25 cellular contexts compared by ENCODE assay signal in the genomic region with DNA sequence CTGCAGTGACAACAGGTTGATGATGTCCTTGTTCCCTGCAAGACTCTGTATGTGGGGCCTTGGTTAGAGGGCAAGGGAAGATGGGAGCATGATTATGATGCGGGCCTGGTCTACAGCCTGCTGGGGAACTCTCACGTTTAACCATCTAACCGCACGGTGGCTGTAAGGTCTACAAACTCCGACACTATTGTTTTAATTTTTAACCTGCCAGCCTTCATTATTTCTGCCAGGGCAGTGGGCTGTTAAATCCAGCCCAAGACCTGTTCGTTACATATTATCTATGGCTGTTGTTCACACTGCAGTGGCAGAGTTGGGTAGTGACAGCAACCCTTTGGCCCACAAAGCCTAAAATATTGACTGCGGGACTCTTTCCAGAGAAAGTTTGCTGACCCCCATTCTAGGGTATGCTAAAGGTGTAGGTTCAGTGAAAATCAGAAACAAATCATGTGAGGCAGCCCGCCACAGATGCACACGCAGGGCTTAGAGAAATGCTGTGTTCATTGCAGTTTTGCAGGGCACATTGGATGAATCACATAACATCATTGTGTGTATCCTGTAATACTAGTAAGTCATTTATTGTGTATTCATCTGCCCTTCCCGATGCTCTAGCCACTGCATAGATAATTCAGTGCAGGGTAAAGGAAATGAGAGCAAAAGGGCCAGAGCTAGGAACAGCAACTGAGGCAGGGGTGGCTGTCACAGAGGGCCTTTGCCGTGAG. TPM values are rescaled to one million over a fixed set of nuclear protein-coding genes. Genes with fewer than 3 reads are reported as not detected.
A peak's percentile ranks its signal among the peaks of the same experiment; 100 is the strongest.
DNase-seq lines count a peak whose midpoint lies in the region; ATAC-seq, FAIRE-seq and TF ChIP-seq lines count a peak whose summit lies in the region.
"Had no signal": no experiment of that assay in that cellular context is flagged by ENCODE, and none has a peak within 500 bp of the region (broad histone marks: within the 10 kb centered on the region; RNA-seq: fewer than 3 reads in every experiment).

No MANE protein-coding gene starts in this region.

- peak; percentile 96 for FAIRE-seq in RCC 7860 (lab: Jason Lieb, UNC)
- FAIRE-seq: H54 had no signal

- ATAC-seq in GM18861 (IDR thresholded peaks at IDR 0.05; ENCODE audit: unreplicated experiment) = peak; percentile 66
- peak; percentile 45 for ATAC-seq in GM21825 (IDR thresholded peaks at IDR 0.05; ENCODE audit: unreplicated experiment)
- no peak for ATAC-seq in HG02885 (IDR thresholded peaks at IDR 0.05; ENCODE audit: poor library complexity, unreplicated experiment)
- ATAC-seq: activated naive CD4-positive, alpha-beta T cell treated with anti-CD3 and anti-CD28 coated beads, Interleukin-2, amount 50 U/mL, for 72 hours; left cardiac atrium; mucosa of descending colon had no signal

- no peaks in the 10 kb centered on the region for H3K27me3 ChIP-seq in neutrophil
- H3K27me3 ChIP-seq: brain microvascular endothelial cell, hepatocyte, SJCRH30, spleen, uterus had no signal

- H3K27ac ChIP-seq in neutrophil = peak overlapping the region; percentile 61
- H3K27ac ChIP-seq: brain microvascular endothelial cell, hepatocyte, SJCRH30, uterus had no signal

- no peak overlapping the region for H3K4me3 Mint-ChIP-seq in activated T-helper 2 cell treated with anti-CD3 and anti-CD28 coated beads, Interferon-gamma antibody, Interleukin-2, Interleukin-4, amounts not matched to agents 10 μg/mL and 5 μg/mL and 100 μg/mL, durations not matched to agents 14 hours and 24 hours and 36 hours (ENCODE audit: low read depth)

- H3K27me3 Mint-ChIP-seq in activated T-helper 2 cell treated with anti-CD3 and anti-CD28 coated beads, Interferon-gamma antibody, Interleukin-2, Interleukin-4, amounts not matched to agents 10 μg/mL and 5 μg/mL and 100 μg/mL, durations not matched to agents 14 hours and 24 hours and 36 hours (ENCODE audit: low read depth) = no peaks in the 10 kb centered on the region

- H3K9me3 Mint-ChIP-seq in activated T-helper 2 cell treated with anti-CD3 and anti-CD28 coated beads, Interferon-gamma antibody, Interleukin-2, Interleukin-4, amounts not matched to agents 10 μg/mL and 5 μg/mL and 100 μg/mL, durations not matched to agents 14 hours and 24 hours and 36 hours = no peaks in the 10 kb centered on the region
- H3K9me3 Mint-ChIP-seq: activated naive CD4-positive, alpha-beta T cell treated with anti-CD3 and anti-CD28 coated beads, Interleukin-2, amount 50 U/mL, for 72 hours had no signal

- H3K4me1 ChIP-seq in neutrophil (ENCODE audit: control insufficient read depth in 1 of 2, insufficient read depth in 1 of 2, low read depth in 1 of 2, low read length in 1 of 2) = peaks cover 59 to 63% of the 10 kb centered on the region in 2 experiments
- H3K4me1 ChIP-seq: uterus had no signal

- intact Hi-C loops in activated T-helper 2 cell treated with anti-CD3 and anti-CD28 coated beads, Interferon-gamma antibody, Interleukin-2, Interleukin-4, amounts not matched to agents 10 μg/mL and 5 μg/mL and 100 μg/mL, durations not matched to agents 14 hours and 24 hours and 36 hours (cut with micrococcal nuclease) = no loop called here

- no peaks in the 10 kb centered on the region for H3K36me3 Mint-ChIP-seq in activated T-helper 2 cell treated with anti-CD3 and anti-CD28 coated beads, Interferon-gamma antibody, Interleukin-2, Interleukin-4, amounts not matched to agents 10 μg/mL and 5 μg/mL and 100 μg/mL, durations not matched to agents 14 hours and 24 hours and 36 hours (ENCODE audit: low read depth)
- H3K36me3 Mint-ChIP-seq: activated naive CD4-positive, alpha-beta T cell treated with anti-CD3 and anti-CD28 coated beads, Interleukin-2, amount 50 U/mL, for 72 hours had no signal

- H3K4me1 Mint-ChIP-seq in activated T-helper 2 cell treated with anti-CD3 and anti-CD28 coated beads, Interferon-gamma antibody, Interleukin-2, Interleukin-4, amounts not matched to agents 10 μg/mL and 5 μg/mL and 100 μg/mL, durations not matched to agents 14 hours and 24 hours and 36 hours (ENCODE audit: low read depth) = no peaks in the 10 kb centered on the region

- H3K4me3 ChIP-seq in neutrophil (ENCODE audit: low read depth in 1 of 2, low read length in 1 of 2) = no peak overlapping the region
- H3K4me3 ChIP-seq: hepatocyte, mucosa of descending colon, SJCRH30, spleen, uterus had no signal

- no peak overlapping the region for H3K27ac Mint-ChIP-seq in activated T-helper 2 cell treated with anti-CD3 and anti-CD28 coated beads, Interferon-gamma antibody, Interleukin-2, Interleukin-4, amounts not matched to agents 10 μg/mL and 5 μg/mL and 100 μg/mL, durations not matched to agents 14 hours and 24 hours and 36 hours

- no peaks in the 10 kb centered on the region for H3K9me3 ChIP-seq in neutrophil
- H3K9me3 ChIP-seq: mucosa of descending colon, SJCRH30, spleen, uterus had no signal

- DNase-seq in RCC 7860 (ENCODE audit: low spot score) (peak; percentile 79), AML-193 (lab: John Stamatoyannopoulos, UW) (no peak), NCI-H774 (lab: John Stamatoyannopoulos, UW) (no peak)
- no peak for DNase-seq in activated T-helper 2 cell treated with anti-CD3 and anti-CD28 coated beads, Interferon-gamma antibody, Interleukin-2, Interleukin-4, amounts not matched to agents 10 μg/mL and 5 μg/mL and 100 μg/mL, durations not matched to agents 14 hours and 24 hours and 36 hours (ENCODE audit: low spot score)
- DNase-seq: activated CD4-positive, alpha-beta T cell treated with anti-CD3 and anti-CD28 coated beads for 48 hours; brain microvascular endothelial cell; KG1; left cardiac atrium; mucosa of descending colon; NCI-H1105; NCI-H226; posterior cingulate gyrus; SJCRH30; spleen; stimulated activated naive CD4-positive, alpha-beta T cell treated with Interleukin-2 at 50 U/mL for 16 hours; T-helper 9 cell; uterus had no signal

- no peak for TF ChIP-seq CTCF in neutrophil (IDR thresholded peaks at IDR 0.05)

- no peaks in the 10 kb centered on the region for H3K36me3 ChIP-seq in neutrophil
- H3K36me3 ChIP-seq: brain microvascular endothelial cell, SJCRH30, uterus had no signal

RNA-seq across cellular contexts. Expression of a gene that starts 14.3 kb away (rescaled TPM):
- total RNA-seq in activated T-helper 2 cell treated with anti-CD3 and anti-CD28 coated beads, Interferon-gamma antibody, Interleukin-2, Interleukin-4, amounts not matched to agents 10 μg/mL and 5 μg/mL and 100 μg/mL, durations not matched to agents 14 hours and 24 hours and 36 hours = 11.3 and 11.8 TPM in 2 replicates

RNA-seq across cellular contexts. Expression of a gene that starts 25.8 kb away (rescaled TPM):
- not detected in 2 replicates for total RNA-seq in activated T-helper 2 cell treated with anti-CD3 and anti-CD28 coated beads, Interferon-gamma antibody, Interleukin-2, Interleukin-4, amounts not matched to agents 10 μg/mL and 5 μg/mL and 100 μg/mL, durations not matched to agents 14 hours and 24 hours and 36 hours
- total RNA-seq: activated naive CD4-positive, alpha-beta T cell treated with anti-CD3 and anti-CD28 coated beads, Interleukin-2, amount 50 U/mL, for 72 hours; fibroblast of lung; hepatocyte; left cardiac atrium; SJCRH30 had no signal

RNA-seq across cellular contexts. Expression of a gene that starts 49.0 kb away (rescaled TPM):
- total RNA-seq in activated T-helper 2 cell treated with anti-CD3 and anti-CD28 coated beads, Interferon-gamma antibody, Interleukin-2, Interleukin-4, amounts not matched to agents 10 μg/mL and 5 μg/mL and 100 μg/mL, durations not matched to agents 14 hours and 24 hours and 36 hours = 13.2 and 14.9 TPM in 2 replicates
